ENCODE assay signal across 8 cellular contexts in the genomic region with DNA sequence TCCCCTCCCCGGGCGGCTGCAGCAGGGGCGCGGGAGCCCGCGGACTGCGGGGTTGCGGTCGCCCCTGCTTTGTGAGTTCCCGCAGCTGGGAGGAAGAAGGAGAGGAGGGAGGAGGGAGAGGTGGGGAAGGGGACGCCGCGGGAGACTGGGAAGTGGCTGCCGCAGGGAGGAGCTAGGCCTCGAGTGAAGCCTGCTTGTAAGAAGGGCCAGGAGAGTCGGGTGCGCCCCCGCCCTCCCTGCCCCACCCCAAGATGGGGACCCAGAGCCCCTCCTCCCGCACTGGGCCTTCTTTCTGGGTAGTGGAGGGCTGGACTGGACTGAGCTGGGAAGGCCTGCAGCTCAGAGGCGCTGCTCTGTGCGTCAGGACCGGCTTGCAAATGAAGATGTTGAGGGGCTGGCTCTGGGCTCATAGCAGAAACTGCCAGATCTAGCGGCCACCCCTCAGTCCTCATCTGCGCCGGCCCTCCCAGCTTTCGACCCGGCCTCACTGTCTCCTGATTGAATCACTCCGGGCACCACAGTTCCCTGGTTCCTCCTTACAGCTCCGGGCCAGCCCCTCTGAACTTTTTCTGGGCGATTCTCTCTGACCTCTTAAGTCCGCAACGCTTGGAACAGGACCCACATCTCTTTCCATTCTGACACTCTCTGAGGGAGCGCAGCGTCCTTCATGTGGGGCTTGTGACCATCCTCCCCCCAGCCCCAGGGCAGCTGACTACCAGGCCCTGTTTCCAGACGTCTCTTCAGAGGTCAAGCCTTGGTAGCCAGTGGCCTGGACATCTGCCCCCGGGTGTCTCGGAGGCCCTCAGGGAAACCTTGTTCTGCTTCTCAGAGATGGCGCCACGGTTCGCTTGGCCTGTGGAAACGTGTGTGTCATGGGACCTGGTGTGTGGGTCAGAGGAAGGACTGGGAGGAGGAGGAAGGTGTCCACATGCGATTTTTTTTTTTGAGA. TPM values are rescaled to one million over a fixed set of nuclear protein-coding genes. Genes with fewer than 3 reads are reported as not detected.
A peak's percentile ranks its signal among the peaks of the same experiment; 100 is the strongest.
DNase-seq lines count a peak whose midpoint lies in the region; ATAC-seq, FAIRE-seq and TF ChIP-seq lines count a peak whose summit lies in the region.

No MANE protein-coding gene starts in this region.

- TF ChIP-seq RAD21 in H1 (IDR thresholded peaks at IDR 0.05 in 1 of 2, conservative IDR thresholded peaks at IDR 0.05 in 1 of 2; ENCODE audit: low read depth in 2 of 2, low read length in 2 of 2) (no peak), liver (IDR thresholded peaks at IDR 0.05) (no peak)

- peaks cover 23% of the 10 kb centered on the region for H3K4me1 Mint-ChIP-seq in HFFc6 (ENCODE audit: low read depth)
- peaks cover 21% of the 10 kb centered on the region for H3K4me1 Mint-ChIP-seq in stimulated activated naive CD8-positive, alpha-beta T cell treated with anti-CD3 and anti-CD28 coated beads, Interleukin-15, amount 100 ng/mL, for 72 hours

- H2BK5ac ChIP-seq in H1 (ENCODE audit: low read depth, low read length) = peak overlapping the region; percentile 88

- no peaks in the 10 kb centered on the region for H3K9me3 ChIP-seq in H1 (ENCODE audit: insufficient read depth in 2 of 2, low read depth in 1 of 2, low read length in 1 of 2)
- no peaks in the 10 kb centered on the region for H3K9me3 ChIP-seq in liver (ENCODE audit: control insufficient read depth in 4 of 4, low read length in 3 of 4)

- TF ChIP-seq POLR2A in H1 (IDR thresholded peaks at IDR 0.05; ENCODE audit: control extremely low read depth in 1 of 2, low read depth in 2 of 2, low read length in 2 of 2) = peak in 1 of 2 experiments; percentile 71; a peak in 2 of 3 replicates

- H3K79me1 ChIP-seq in H1 (ENCODE audit: low read depth, low read length) = no peaks in the 10 kb centered on the region; the same call in 1 of the 2 replicates

- peak overlapping the region; percentile 53 for H3K4ac ChIP-seq in H1 (replicated peaks; ENCODE audit: insufficient read length, low read depth, low read length)

- H4K5ac ChIP-seq in H1 (ENCODE audit: insufficient read length, low read depth, low read length) = peak overlapping the region; percentile 67

- peak overlapping the region; percentile 95; the same call in 1 of the 2 replicates for H4K8ac ChIP-seq in H1 (ENCODE audit: extremely low read depth, insufficient read depth, low read length)

- H4K91ac ChIP-seq in H1 (replicated peaks; ENCODE audit: insufficient read length, low read length) = peak overlapping the region; percentile 89

- no peak overlapping the region for H2BK20ac ChIP-seq in H1 (ENCODE audit: low read length)

- peak overlapping the region; percentile 85 for H3K4me3 Mint-ChIP-seq in HFFc6
- peak overlapping the region; percentile 76 to 83 for H3K4me3 Mint-ChIP-seq in stimulated activated naive CD8-positive, alpha-beta T cell treated with anti-CD3 and anti-CD28 coated beads, Interleukin-15, amount 100 ng/mL, for 72 hours

- H3K27me3 ChIP-seq in H1 (replicated peaks in 1 of 4; ENCODE audit: control insufficient read depth in 3 of 4, extremely low read depth in 1 of 4, insufficient read depth in 3 of 4, low read length in 3 of 4) = no peaks in the 10 kb centered on the region
- H3K27me3 ChIP-seq in liver (ENCODE audit: control insufficient read depth in 4 of 4, insufficient read depth in 4 of 4, low read length in 3 of 4) = no peaks in the 10 kb centered on the region

- CTCF ChIA-PET in H1 (lab: Charles Lee; ENCODE audit: partially characterized antibody) = interaction anchor here (0.7 to 4.8 kb wide), 13 partner anchors 9 to 139 kb away, joined by 3 to 27 read pairs (median 5); no protein-coding TSS in a partner anchor

- 41% methylated on average over 24 of the region's 42 CpGs; no CpG with 5 or more reads in 1 of the 2 experiments for WGBS in H1 (ENCODE audit: extremely low coverage in 1 of 2, insufficient coverage in 1 of 2, insufficient read length in 1 of 2, insufficient replicate concordance in 2 of 2, low coverage in 1 of 2, low lambda C conversion rate in 2 of 2, missing lambda C conversion rate in 1 of 2), 2 experiments
- 49% methylated on average over 42 of the region's 42 CpGs for whole genome bisulfite sequencing in liver

- H3K27me3 Mint-ChIP-seq in HFFc6 (ENCODE audit: insufficient read depth) = peaks cover 14% of the 10 kb centered on the region
- peaks cover 35% of the 10 kb centered on the region for H3K27me3 Mint-ChIP-seq in stimulated activated naive CD8-positive, alpha-beta T cell treated with anti-CD3 and anti-CD28 coated beads, Interleukin-15, amount 100 ng/mL, for 72 hours

- H3K14ac ChIP-seq in H1 (ENCODE audit: insufficient read length) = no peak overlapping the region

- H3K36me3 ChIP-seq in H1 (ENCODE audit: control insufficient read depth in 2 of 4, insufficient read depth in 4 of 4, low read length in 3 of 4) = no peaks in the 10 kb centered on the region
- no peaks in the 10 kb centered on the region for H3K36me3 ChIP-seq in liver (ENCODE audit: control insufficient read depth in 4 of 4, insufficient read depth in 3 of 4, low read depth in 1 of 4, low read length in 3 of 4)

- peak overlapping the region; percentile 50; the same call in 1 of the 2 replicates for H3K27ac ChIP-seq in H1 (ENCODE audit: low read depth, low read length)
- peak overlapping the region; percentile 80 to 85 for H3K27ac ChIP-seq in liver (ENCODE audit: low read depth in 1 of 2, low read length in 2 of 2)

- H3K4me1 ChIP-seq in H1 (replicated peaks in 1 of 4; ENCODE audit: control insufficient read depth in 3 of 4, insufficient read depth in 4 of 4, low read length in 3 of 4) (peaks cover 2 to 17% (median 14%) of the 10 kb centered on the region in 4 experiments), liver (ENCODE audit: control insufficient read depth in 4 of 4, insufficient read depth in 4 of 4, low read length in 3 of 4) (peaks cover 0 to 14% (median 7%) of the 10 kb centered on the region in 4 donors)

- no peak for FAIRE-seq in H1 (lab: Jason Lieb, UNC)

- peak; percentile 89 for DNase-seq in CMK (ENCODE audit: low read depth)
- DNase-seq in HFFc6 = no peak
- DNase-seq in SK-N-DZ (ENCODE audit: low spot score) = peak; percentile 83
- DNase-seq in H1 (ENCODE audit: low read depth in 1 of 2, low spot score in 2 of 2) = peak in 1 of 2 experiments; percentile 75
- no peak for DNase-seq in stimulated activated naive CD8-positive, alpha-beta T cell treated with anti-CD3 and anti-CD28 coated beads, Interleukin-15, amount 100 ng/mL, for 72 hours
- DNase-seq in cortex of kidney (lab: John Stamatoyannopoulos, UW) = no peak

- H3K18ac ChIP-seq in H1 (ENCODE audit: extremely low read depth, low read length) = peak overlapping the region; percentile 93

- H3K4me3 ChIP-seq in H1 (ENCODE audit: extremely low read depth in 1 of 4, insufficient read depth in 2 of 4, low read depth in 3 of 4, low read length in 4 of 4) = peak overlapping the region; percentile 58 to 77 (median 66)
- H3K4me3 ChIP-seq in liver (ENCODE audit: low read depth in 1 of 3, low read length in 3 of 3) = peak overlapping the region in 2 of 3 donors; percentile 53 to 62

- 0 out of 2 replicates have a peak overlapping the region, but pooled peaks have one; percentile 11 for H2AFZ ChIP-seq in H1 (ENCODE audit: low read length)

- no peaks in the 10 kb centered on the region for H3K9me3 Mint-ChIP-seq in HFFc6
- H3K9me3 Mint-ChIP-seq in stimulated activated naive CD8-positive, alpha-beta T cell treated with anti-CD3 and anti-CD28 coated beads, Interleukin-15, amount 100 ng/mL, for 72 hours = no peaks in the 10 kb centered on the region

- POLR2A ChIA-PET in H1 (lab: Charles Lee; ENCODE audit: partially characterized antibody) = interaction anchor here (0.7 to 35.1 kb wide), 12 partner anchors 9 to 128 kb away, joined by 3 to 1120 read pairs (median 4); a partner anchor contains a TSS

- H2BK120ac ChIP-seq in H1 (replicated peaks; ENCODE audit: low read depth, low read length) = no peak overlapping the region

- H3K9ac ChIP-seq in H1 (replicated peaks in 1 of 4; ENCODE audit: extremely low read depth in 1 of 4, low read depth in 3 of 4, low read length in 3 of 4) = peak overlapping the region; percentile 37 to 74 (median 72)
- peak overlapping the region; percentile 50 to 56 for H3K9ac ChIP-seq in liver (ENCODE audit: low read depth in 1 of 2, low read length in 2 of 2)

- H2BK15ac ChIP-seq in H1 (ENCODE audit: low read length) = no peak overlapping the region

- no peak for TF ChIP-seq CTCF in HFFc6 (IDR thresholded peaks at IDR 0.05)
- no peak for TF ChIP-seq CTCF in H1 (IDR thresholded peaks at IDR 0.05; ENCODE audit: control extremely low read depth in 1 of 3, insufficient read depth in 1 of 3, low read depth in 1 of 3, low read length in 3 of 3)
- TF ChIP-seq CTCF in liver (IDR thresholded peaks at IDR 0.05; ENCODE audit: low read depth, low read length, missing input control) = no peak

- H3K79me2 ChIP-seq in H1 (ENCODE audit: control insufficient read depth in 1 of 2, insufficient read depth in 2 of 2, low read length in 2 of 2) = no peaks in the 10 kb centered on the region

- peak overlapping the region; percentile 77 for H3K27ac Mint-ChIP-seq in HFFc6
- H3K27ac Mint-ChIP-seq in stimulated activated naive CD8-positive, alpha-beta T cell treated with anti-CD3 and anti-CD28 coated beads, Interleukin-15, amount 100 ng/mL, for 72 hours = peak overlapping the region in 1 of 2 donors; percentile 89

- no peak overlapping the region for H2AK5ac ChIP-seq in H1 (ENCODE audit: low read depth, low read length)

- peak; percentile 22 for ATAC-seq in stimulated activated naive CD8-positive, alpha-beta T cell treated with anti-CD3 and anti-CD28 coated beads, Interleukin-15, amount 100 ng/mL, for 72 hours
- ATAC-seq in HG03196 (IDR thresholded peaks at IDR 0.05; ENCODE audit: unreplicated experiment) = no peak

- TF ChIP-seq EP300 in H1 (IDR thresholded peaks at IDR 0.05; ENCODE audit: borderline replicate concordance in 1 of 2, low read depth in 2 of 2, low read length in 2 of 2) = no peak

- no peaks in the 10 kb centered on the region for H4K20me1 ChIP-seq in H1 (replicated peaks in 1 of 2; ENCODE audit: control insufficient read depth in 1 of 2, insufficient read depth in 2 of 2, low read length in 2 of 2)

- H3K36me3 Mint-ChIP-seq in HFFc6 (ENCODE audit: low read depth) = no peaks in the 10 kb centered on the region

- no peak overlapping the region for H3K23ac ChIP-seq in H1 (ENCODE audit: insufficient read length)

- H3K23me2 ChIP-seq in H1 (ENCODE audit: low read depth, low read length) = peaks cover 3% of the 10 kb centered on the region; the same call in 1 of the 2 replicates

- H3K4me2 ChIP-seq in H1 (ENCODE audit: insufficient read depth in 1 of 2, low read depth in 2 of 2, low read length in 2 of 2) = peak overlapping the region; percentile 73 to 88

- H3K56ac ChIP-seq in H1 (replicated peaks; ENCODE audit: insufficient read length, low read depth, low read length) = peak overlapping the region; percentile 56

- 0 out of 2 replicates have a peak overlapping the region, but pooled peaks have one; percentile 39 for H2BK12ac ChIP-seq in H1 (ENCODE audit: low read depth, low read length)

RNA-seq across cellular contexts. Expression of a gene that starts 21.9 kb away (rescaled TPM):
- total RNA-seq in HFFc6 (2021; fragmentation: NEBNext Ultra II Directional; extraction: Animal tissue kit (Norgen Biotek cat#: 25700)) = 100 to 1,000 TPM; 527 to 680 (median 557) TPM
- 72.3 and 87.9 TPM in 2 replicates for polyA plus RNA-seq in SK-N-DZ (2014; cell fraction: cytosol; rRNA removed)
- polyA plus RNA-seq in SK-N-DZ (2014; cell fraction: nucleus; rRNA removed) = 29.8 and 41.3 TPM in 2 replicates
- total RNA-seq in H1 (2021; fragmentation: NEBNext Ultra II Directional; extraction: Animal tissue kit (Norgen Biotek cat#: 25700)) = 420 and 424 TPM in 2 replicates
- polyA plus RNA-seq in H1 (2011; rRNA removed) (621 and 869 TPM in 2 replicates), liver (10 to 100 TPM in 1 of 2 donors, 1 to 10 TPM in 1; 5.0 to 42.1 TPM)
- 482 TPM for polyA plus RNA-seq in H1 (2011; cell fraction: cytosol; rRNA removed)
- polyA plus RNA-seq in H1 (2011; cell fraction: nucleus; rRNA removed) = 605 TPM
- 280 to 399 TPM (median 368 TPM) in 4 replicates for polyA plus RNA-seq in H1 (2012, experiment 1 of 2)
- polyA plus RNA-seq in H1 (2012, experiment 2 of 2) = 351 TPM
- polyA plus RNA-seq in H1 (2013, experiment 1 of 2) = 739 TPM
- polyA plus RNA-seq in H1 (2013, experiment 2 of 2) = 760 TPM
- polyA minus RNA-seq in H1 (2011; rRNA and poly(A)+ RNA removed) = 124 and 163 TPM in 2 replicates
- polyA minus RNA-seq in H1 (2011; cell fraction: cytosol; rRNA and poly(A)+ RNA removed) = 266 TPM
- polyA minus RNA-seq in H1 (2011; cell fraction: nucleus; rRNA and poly(A)+ RNA removed) = 239 TPM
- total RNA-seq in liver = 100 to 1,000 TPM in 1 of 2 donors, 10 to 100 TPM in 1; 95.3 to 118 TPM

RNA-seq across cellular contexts. Expression of a gene that starts 58.2 kb away (rescaled TPM):
- 1 to 10 TPM; 2.5 to 5.7 (median 4.2) TPM for total RNA-seq in HFFc6 (2021; fragmentation: NEBNext Ultra II Directional; extraction: Animal tissue kit (Norgen Biotek cat#: 25700))
- polyA plus RNA-seq in SK-N-DZ (2014; cell fraction: cytosol; rRNA removed) = 1.9 and 2.7 TPM in 2 replicates
- 3.8 and 4.1 TPM in 2 replicates for polyA plus RNA-seq in SK-N-DZ (2014; cell fraction: nucleus; rRNA removed)
- 8.1 and 8.6 TPM in 2 replicates for total RNA-seq in H1 (2021; fragmentation: NEBNext Ultra II Directional; extraction: Animal tissue kit (Norgen Biotek cat#: 25700))
- polyA plus RNA-seq in H1 (2011; rRNA removed) (7.8 and 10.2 TPM in 2 replicates), liver (1 to 10 TPM; 3.0 to 3.7 TPM)
- 6.4 TPM for polyA plus RNA-seq in H1 (2011; cell fraction: cytosol; rRNA removed)
- 27.2 TPM for polyA plus RNA-seq in H1 (2011; cell fraction: nucleus; rRNA removed)
- 4.8 to 10.4 TPM (median 8.0 TPM) in 4 replicates for polyA plus RNA-seq in H1 (2012, experiment 1 of 2)
- polyA plus RNA-seq in H1 (2012, experiment 2 of 2) = 6.2 TPM
- polyA plus RNA-seq in H1 (2013, experiment 1 of 2) = 10.7 TPM
- polyA plus RNA-seq in H1 (2013, experiment 2 of 2) = 10.8 TPM
- polyA minus RNA-seq in H1 (2011; rRNA and poly(A)+ RNA removed) = 6.0 and 7.1 TPM in 2 replicates
- polyA minus RNA-seq in H1 (2011; cell fraction: cytosol; rRNA and poly(A)+ RNA removed) = 3.8 TPM
- 8.1 TPM for polyA minus RNA-seq in H1 (2011; cell fraction: nucleus; rRNA and poly(A)+ RNA removed)
- 10 to 100 TPM in 1 of 2 donors, 1 to 10 TPM in 1; 4.8 to 22.8 TPM for total RNA-seq in liver

Comparison
In these comparisons a context has a peak if more than half of its experiments do, and no peak if none do; other contexts are left out.
1. DNase-seq: peak in CMK (single experiment) and SK-N-DZ (single experiment); none in HFFc6 (single experiment), stimulated activated naive CD8-positive, alpha-beta T cell treated with anti-CD3 and anti-CD28 coated beads, Interleukin-15, amount 100 ng/mL, for 72 hours (0 of 2) and cortex of kidney (single experiment).